Comparison of ENCODE assay signal across 8 cellular contexts in the genomic region with DNA sequence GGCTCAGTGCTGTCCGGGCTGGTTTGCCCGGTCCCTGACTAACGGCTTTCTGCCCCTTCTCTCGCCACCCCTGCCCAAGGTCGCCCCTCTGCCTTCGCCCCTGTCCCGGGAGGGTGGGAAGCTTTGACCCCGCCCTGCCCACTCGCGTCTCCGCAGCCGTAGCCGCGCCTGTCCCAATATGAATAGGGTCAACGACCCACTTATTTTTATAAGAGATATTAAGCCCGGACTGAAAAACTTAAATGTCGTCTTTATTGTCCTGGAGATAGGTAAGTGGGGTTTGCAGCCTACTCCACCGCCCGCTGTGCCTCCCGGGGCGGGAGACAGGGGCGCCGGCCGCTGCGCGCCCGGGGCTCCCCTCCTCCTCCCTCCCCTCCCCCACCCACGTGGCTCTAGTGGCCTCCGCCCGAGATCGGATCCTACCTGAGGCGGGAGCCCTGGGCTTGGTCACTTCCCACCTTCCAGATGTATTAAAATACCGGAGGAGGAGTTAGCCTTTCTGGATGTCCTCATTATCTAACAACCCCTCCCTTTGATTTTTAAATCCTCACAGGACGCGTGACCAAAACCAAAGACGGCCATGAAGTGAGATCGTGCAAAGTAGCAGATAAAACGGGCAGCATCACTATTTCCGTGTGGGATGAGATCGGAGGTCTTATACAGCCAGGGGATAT. TPM values are rescaled to one million over a fixed set of nuclear protein-coding genes. Genes with fewer than 3 reads are reported as not detected.
DNase-seq lines count a peak whose midpoint lies in the region; ATAC-seq lines count a peak whose summit lies in the region.

No MANE protein-coding gene starts in this region.

- H3K36me3 Mint-ChIP-seq in activated CD4-positive, alpha-beta T cell treated with anti-CD3 and anti-CD28 coated beads, Interleukin-2, amount 10 ng/mL, durations not matched to agents 7 days and 5 days (ENCODE audit: low read depth): peaks cover 31% of the 10 kb centered on the region

- POLR2A ChIA-PET in activated CD4-positive, alpha-beta T cell treated with anti-CD3 and anti-CD28 coated beads, Interleukin-2, amount 10 ng/mL, durations not matched to agents 7 days and 5 days (lab: Charles Lee): interaction anchor here (0.7 to 3.1 kb wide), 3 partner anchors 41 to 619 kb away, joined by 3 to 20 read pairs (median 4); no protein-coding TSS in a partner anchor

- H3K9me3 Mint-ChIP-seq in activated CD4-positive, alpha-beta T cell treated with anti-CD3 and anti-CD28 coated beads, Interleukin-2, amount 10 ng/mL, durations not matched to agents 7 days and 5 days: no peaks in the 10 kb centered on the region

- DNase-seq in Daoy (ENCODE audit: low read depth) (peak; percentile 58), mesenteric fat pad (ENCODE audit: low spot score) (peak; percentile 90), NCI-H1092 (lab: John Stamatoyannopoulos, UW) (no peak)
- DNase-seq in activated CD4-positive, alpha-beta T cell treated with anti-CD3 and anti-CD28 coated beads, Interleukin-2, amount 10 ng/mL, durations not matched to agents 7 days and 5 days: peak; percentile 56
- DNase-seq in stimulated activated CD8-positive, alpha-beta memory T cell treated with anti-CD3 and anti-CD28 coated beads, Interleukin-2, amount 100 ng/mL, for 48 hours (ENCODE audit: low read depth in 2 of 2): peak; percentile 63 to 67

- H3K9me3 ChIP-seq in KOPT-K1 (ENCODE audit: insufficient read depth, low read length, poor library complexity, severe bottlenecking) (peaks cover 6% of the 10 kb centered on the region), ectodermal cell (ENCODE audit: control insufficient read depth, low read length) (no peaks in the 10 kb centered on the region)

- peak overlapping the region; percentile 100 for H3K27ac Mint-ChIP-seq in activated CD4-positive, alpha-beta T cell treated with anti-CD3 and anti-CD28 coated beads, Interleukin-2, amount 10 ng/mL, durations not matched to agents 7 days and 5 days

- H3K4me3 Mint-ChIP-seq in activated CD4-positive, alpha-beta T cell treated with anti-CD3 and anti-CD28 coated beads, Interleukin-2, amount 10 ng/mL, durations not matched to agents 7 days and 5 days: peak overlapping the region; percentile 99

- WGBS in ectodermal cell, 2 experiments: 7% methylated on average over 40 of the region's 40 CpGs

- H3K27me3 Mint-ChIP-seq in activated CD4-positive, alpha-beta T cell treated with anti-CD3 and anti-CD28 coated beads, Interleukin-2, amount 10 ng/mL, durations not matched to agents 7 days and 5 days: no peaks in the 10 kb centered on the region

- H3K27ac ChIP-seq in KOPT-K1 (ENCODE audit: low read depth, low read length, poor library complexity, severe bottlenecking) (peak overlapping the region; percentile 96), ectodermal cell (ENCODE audit: insufficient read depth, low read depth, low read length, poor library complexity, severe bottlenecking) (no peak overlapping the region)

- H3K27me3 ChIP-seq in ectodermal cell (ENCODE audit: control insufficient read depth, insufficient read depth, low read length, poor library complexity, severe bottlenecking): peaks cover 7% of the 10 kb centered on the region

- CTCF ChIA-PET in activated CD4-positive, alpha-beta T cell treated with anti-CD3 and anti-CD28 coated beads, Interleukin-2, amount 10 ng/mL, durations not matched to agents 7 days and 5 days (lab: Charles Lee): interaction anchor here (0.9 to 3.0 kb wide), 3 partner anchors 17 to 51 kb away, joined by 3 to 14 read pairs (median 11); no protein-coding TSS in a partner anchor

- H3K4me3 ChIP-seq in ectodermal cell (ENCODE audit: insufficient read depth, low read depth, low read length): peak overlapping the region; percentile 61

- ATAC-seq in GM21619 (IDR thresholded peaks at IDR 0.05; ENCODE audit: unreplicated experiment): peak; percentile 10

- peaks cover 65% of the 10 kb centered on the region for H3K4me1 Mint-ChIP-seq in activated CD4-positive, alpha-beta T cell treated with anti-CD3 and anti-CD28 coated beads, Interleukin-2, amount 10 ng/mL, durations not matched to agents 7 days and 5 days

- H3K36me3 ChIP-seq in KOPT-K1 (ENCODE audit: insufficient read depth, low read length) (peaks cover 28% of the 10 kb centered on the region), ectodermal cell (ENCODE audit: control insufficient read depth, insufficient read depth, low read length) (no peaks in the 10 kb centered on the region)

- no peaks in the 10 kb centered on the region for H3K4me1 ChIP-seq in ectodermal cell (ENCODE audit: control insufficient read depth, insufficient read depth, low read length)

RNA-seq across cellular contexts. Expression of a gene that starts 0.6 kb away (rescaled TPM):
- 25.8 and 31.1 TPM in 2 replicates for total RNA-seq in Daoy (2014; rRNA removed; shearing (Covaris generic))
- 10 to 100 TPM; 47.1 to 48.0 TPM for total RNA-seq in activated CD4-positive, alpha-beta T cell treated with anti-CD3 and anti-CD28 coated beads, Interleukin-2, amount 10 ng/mL, durations not matched to agents 7 days and 5 days
- polyA plus RNA-seq in ectodermal cell (2013, experiment 1 of 4): 3.9 TPM
- 2.5 TPM for polyA plus RNA-seq in ectodermal cell (2013, experiment 2 of 4)
- polyA plus RNA-seq in ectodermal cell (2013, experiment 3 of 4): 1.8 TPM
- polyA plus RNA-seq in ectodermal cell (2013, experiment 4 of 4): 2.3 TPM
- total RNA-seq in mesenteric fat pad: 142 TPM
